In the genomic region with DNA sequence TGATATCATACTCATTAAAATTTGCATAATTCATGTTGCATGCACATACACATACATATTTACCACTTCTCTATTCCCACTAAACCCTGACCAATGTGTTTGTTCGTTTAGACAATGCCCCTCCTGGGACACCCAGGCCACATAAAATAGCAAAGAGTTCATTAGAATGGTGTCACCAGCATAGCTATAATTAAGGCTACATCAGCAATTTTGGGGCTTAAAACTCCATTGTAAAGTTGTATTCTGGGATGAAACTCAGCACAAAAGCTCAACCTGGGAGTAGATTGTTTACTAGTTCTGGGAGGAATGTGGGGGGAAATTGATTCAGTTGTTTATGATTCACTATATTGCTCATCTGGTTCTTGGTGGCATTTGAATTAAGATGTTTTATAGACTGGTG, we compare ENCODE assay signal across 36 cellular contexts.
DNase-seq lines count a peak whose midpoint lies in the region; ATAC-seq, FAIRE-seq and TF ChIP-seq lines count a peak whose summit lies in the region.
"Had no signal": no experiment of that assay in that cellular context is flagged by ENCODE, and none has a peak within 500 bp of the region (broad histone marks: within the 10 kb centered on the region; RNA-seq: fewer than 3 reads in every experiment).

No MANE protein-coding gene starts in this region.

- POLR2A ChIA-PET in HepG2 (lab: Yijun Ruan, JAX) (no interaction called here), A549 (lab: Yijun Ruan, JAX) (no interaction called here), IMR-90 (lab: Charles Lee; ENCODE audit: unreplicated experiment) (no interaction called here), K562 (lab: Yijun Ruan, JAX) (no interaction called here)

- WGBS in HepG2 (ENCODE audit: low lambda C conversion rate): 0% methylated on average over 1 of the region's 1 CpG
- WGBS in right lobe of liver (ENCODE audit: insufficient coverage, low coverage, low lambda C conversion rate, missing lambda C conversion rate): 21% methylated on average over 1 of the region's 1 CpG
- WGBS in A549 (ENCODE audit: missing lambda C conversion rate): 5% methylated on average over 1 of the region's 1 CpG
- no CpG with 5 or more reads among the region's 1 CpG for WGBS in IMR-90 (ENCODE audit: extremely low coverage in 2 of 2, insufficient read length in 1 of 2), 2 experiments
- WGBS in K562 (ENCODE audit: insufficient coverage, low coverage, missing lambda C conversion rate): 0% methylated on average over 1 of the region's 1 CpG
- no CpG with 5 or more reads among the region's 1 CpG for WGBS in H9 (ENCODE audit: extremely low coverage, insufficient read length, low lambda C conversion rate)
- WGBS in neuronal stem cell (ENCODE audit: extremely low coverage in 2 of 2, insufficient read length in 2 of 2, insufficient replicate concordance in 1 of 2), 2 donors: no CpG with 5 or more reads among the region's 1 CpG

- H3K79me2 ChIP-seq in HepG2 (ENCODE audit: insufficient read depth, low read length): no peaks in the 10 kb centered on the region
- no peaks in the 10 kb centered on the region for H3K79me2 ChIP-seq in K562 (ENCODE audit: control insufficient read depth, insufficient read depth, low read length)
- H3K79me2 ChIP-seq in H9 (ENCODE audit: insufficient read depth, low read length): no peaks in the 10 kb centered on the region

- no peak overlapping the region for H3K27ac Mint-ChIP-seq in H9
- H3K27ac Mint-ChIP-seq: B cell; CD14-positive monocyte; CD4-positive, alpha-beta memory T cell; CD4-positive, alpha-beta T cell; CD4-positive, CD25-positive, alpha-beta regulatory T cell; CD8-positive, alpha-beta memory T cell; CD8-positive, alpha-beta T cell had no signal

- H3K56ac ChIP-seq in IMR-90 (ENCODE audit: extremely low read depth, insufficient read depth, low read length): no peak overlapping the region
- no peak overlapping the region for H3K56ac ChIP-seq in H9 (ENCODE audit: insufficient read length, low read depth, low read length)

- no peak overlapping the region for H3K23ac ChIP-seq in IMR-90 (ENCODE audit: low read depth, low read length)
- no peak overlapping the region for H3K23ac ChIP-seq in H9 (ENCODE audit: insufficient read length, low read depth, low read length)
- H3K23ac ChIP-seq in neuronal stem cell (ENCODE audit: low read depth, low read length, poor library complexity): no peak overlapping the region

- H4K20me1 ChIP-seq in HepG2 (ENCODE audit: insufficient read depth, low read length): no peaks in the 10 kb centered on the region
- H4K20me1 ChIP-seq in IMR-90 (ENCODE audit: insufficient read depth, low read length): no peaks in the 10 kb centered on the region
- H4K20me1 ChIP-seq in K562 (replicated peaks; ENCODE audit: control insufficient read depth, insufficient read depth, low read length): no peaks in the 10 kb centered on the region
- no peaks in the 10 kb centered on the region for H4K20me1 ChIP-seq in H9 (ENCODE audit: control insufficient read depth, insufficient read depth, insufficient read length)
- H4K20me1 ChIP-seq: BLaER1; BLaER1 treated with 17β-estradiol and CSF1 and Interleukin-3, amounts not matched to agents 10 nM and 100 nM had no signal

- no peak overlapping the region for H4K5ac ChIP-seq in IMR-90 (ENCODE audit: low read depth, low read length)
- H4K5ac ChIP-seq in H9 (ENCODE audit: insufficient read length, low read depth, low read length): no peak overlapping the region

- in situ Hi-C loops in HepG2 (cut with HindIII; ENCODE audit: extremely low pct_ligation_motif_present, low pct_unique_long_range_greater_than_20kb) (no loop called here), IMR-90 (cut with MboI; ENCODE audit: low sequenced_read_pairs) (no loop called here), K562 (cut with MboI) (no loop called here)

- TF ChIP-seq CTCF in HepG2 (CRISPR knock-in tag; IDR thresholded peaks at IDR 0.05): no peak
- TF ChIP-seq CTCF in right lobe of liver (IDR thresholded peaks at IDR 0.05): no peak
- no peak for TF ChIP-seq CTCF in A549 (IDR thresholded peaks at IDR 0.05)
- no peak for TF ChIP-seq CTCF in IMR-90 (conservative IDR thresholded peaks at IDR 0.05; ENCODE audit: low read depth, low read length)
- TF ChIP-seq CTCF in K562 (IDR thresholded peaks at IDR 0.05 in 2 of 3, conservative IDR thresholded peaks at IDR 0.05 in 1 of 3; ENCODE audit: insufficient read depth in 2 of 3, low read depth in 1 of 3, low read length in 3 of 3): no peak
- TF ChIP-seq CTCF in H9 (conservative IDR thresholded peaks at IDR 0.05): no peak

- H3K36me3 ChIP-seq in HepG2 (replicated peaks in 1 of 2; ENCODE audit: control insufficient read depth in 1 of 2, insufficient read depth in 2 of 2, low read length in 2 of 2) (no peaks in the 10 kb centered on the region), right lobe of liver (no peaks in the 10 kb centered on the region), IMR-90 (ENCODE audit: control insufficient read depth, insufficient read depth, low read length) (no peaks in the 10 kb centered on the region), K562 (ENCODE audit: control insufficient read depth, insufficient read depth, low read length) (no peaks in the 10 kb centered on the region), neuronal stem cell (replicated peaks in 1 of 2; ENCODE audit: control insufficient read depth in 2 of 2, insufficient read depth in 2 of 2, low read length in 2 of 2) (no peaks in the 10 kb centered on the region)
- H3K36me3 ChIP-seq: BE2C; BLaER1; BLaER1 treated with 17β-estradiol and CSF1 and Interleukin-3, amounts not matched to agents 10 nM and 100 nM had no signal

- H3K4ac ChIP-seq in IMR-90 (ENCODE audit: low read depth, low read length) (no peak overlapping the region), H9 (ENCODE audit: low read depth, low read length) (no peak overlapping the region), neuronal stem cell (ENCODE audit: low read length) (no peak overlapping the region)

- H3K18ac ChIP-seq in IMR-90 (ENCODE audit: low read depth, low read length): no peak overlapping the region
- no peak overlapping the region for H3K18ac ChIP-seq in H9 (ENCODE audit: insufficient read length, low read depth, low read length)
- no peak overlapping the region for H3K18ac ChIP-seq in neuronal stem cell (ENCODE audit: low read length)

- no peak for TF ChIP-seq EP300 in HepG2 (IDR thresholded peaks at IDR 0.05; ENCODE audit: low read depth in 2 of 2, low read length in 2 of 2)
- TF ChIP-seq EP300 in HepG2 (CRISPR knock-in tag; IDR thresholded peaks at IDR 0.05; ENCODE audit: borderline replicate concordance): no peak
- no peak for TF ChIP-seq EP300 in A549 (IDR thresholded peaks at IDR 0.05)
- no peak for TF ChIP-seq EP300 in K562 (IDR thresholded peaks at IDR 0.05; ENCODE audit: low read length)

- DNase-seq in HepG2 (ENCODE audit: low spot score): no peak
- no peak for DNase-seq in right lobe of liver
- no peak for DNase-seq in A549 (ENCODE audit: low read depth in 1 of 2, low spot score in 1 of 2)
- DNase-seq in IMR-90: no peak
- DNase-seq in K562 (ENCODE audit: extremely low read depth in 1 of 4, low spot score in 3 of 4): no peak
- DNase-seq in H9: no peak
- no peak for DNase-seq in activated CD4-positive, alpha-beta T cell treated with anti-CD3 and anti-CD28 coated beads for 4 hours
- DNase-seq in neuronal stem cell (ENCODE audit: low spot score): no peak
- DNase-seq: 8988T; ACHN; AML-193; BE2C; C1 segment of cervical spinal cord; Caco-2; Calu3; CD4-positive, alpha-beta memory T cell; CD4-positive, alpha-beta T cell; CD4-positive, CD25-positive, alpha-beta regulatory T cell; CD8-positive, alpha-beta memory T cell; CD8-positive, alpha-beta T cell; COR-L47; DMS 273 treated with DMSO at 0.1 percent for 48 hours; DMS153; DMS53; DMS79; DMS79 treated with DMSO at 0.1 percent for 48 hours; DND-41; EL had no signal

- no peaks in the 10 kb centered on the region for H3K23me2 ChIP-seq in H9 (ENCODE audit: insufficient read length, low read depth, low read length, poor library complexity, severe bottlenecking)

- no peak overlapping the region for H3K4me3 Mint-ChIP-seq in H9
- H3K4me3 Mint-ChIP-seq: B cell; CD14-positive monocyte; CD4-positive, alpha-beta memory T cell; CD4-positive, alpha-beta T cell; CD4-positive, CD25-positive, alpha-beta regulatory T cell; CD8-positive, alpha-beta memory T cell; CD8-positive, alpha-beta T cell had no signal

- BruUV-seq in HepG2 (replicated peaks; lab: Mats Ljungman, UMichigan): no TSS peak
- no TSS peak for BruUV-seq in IMR-90 (replicated peaks; lab: Mats Ljungman, UMichigan)
- no TSS peak for BruUV-seq in K562 (replicated peaks; lab: Mats Ljungman, UMichigan)

- intact Hi-C loops in HepG2 (cut with micrococcal nuclease; ENCODE audit: unreplicated experiment) (no loop called here), right lobe of liver (cut with DNase I) (no loop called here), IMR-90 (cut with micrococcal nuclease) (no loop called here), K562 (cut with micrococcal nuclease) (no loop called here)

- H3K27ac ChIP-seq in HepG2 (ENCODE audit: extremely low read length, insufficient read depth, low read length) (no peak overlapping the region), right lobe of liver (no peak overlapping the region), A549 (no peak overlapping the region), IMR-90 (ENCODE audit: insufficient read depth, low read length) (no peak overlapping the region), K562 (ENCODE audit: extremely low read depth, low read depth, low read length) (no peak overlapping the region), H9 (ENCODE audit: insufficient read length, low read depth, low read length) (no peak overlapping the region), neuronal stem cell (replicated peaks; ENCODE audit: low read length) (no peak overlapping the region)
- H3K27ac ChIP-seq: 22Rv1; BLaER1; BLaER1 treated with 17β-estradiol and CSF1 and Interleukin-3, amounts not matched to agents 10 nM and 100 nM; C4-2B had no signal

- TF ChIP-seq POLR2A in HepG2 (IDR thresholded peaks at IDR 0.05; ENCODE audit: insufficient read depth in 1 of 2, low read depth in 2 of 2, low read length in 2 of 2) (no peak), right lobe of liver (IDR thresholded peaks at IDR 0.05) (no peak), A549 (IDR thresholded peaks at IDR 0.05; ENCODE audit: low read length) (no peak), IMR-90 (IDR thresholded peaks at IDR 0.05; ENCODE audit: low read depth, low read length) (no peak), K562 (conservative IDR thresholded peaks at IDR 0.05) (no peak)

- H2BK20ac ChIP-seq in IMR-90 (ENCODE audit: low read depth, low read length) (no peak overlapping the region), H9 (ENCODE audit: low read depth, low read length, poor library complexity, severe bottlenecking) (no peak overlapping the region)

- H2AFZ ChIP-seq in HepG2 (ENCODE audit: low read length) (no peak overlapping the region), IMR-90 (replicated peaks; ENCODE audit: low read length, poor library complexity) (no peak overlapping the region), K562 (ENCODE audit: low read depth, low read length) (no peak overlapping the region), H9 (ENCODE audit: low read length) (no peak overlapping the region), neuronal stem cell (ENCODE audit: low read length) (no peak overlapping the region)

- H3K9me3 Mint-ChIP-seq in H9: peaks cover 33% of the 10 kb centered on the region in 2 experiments

- no peak for FAIRE-seq in HepG2 (lab: Jason Lieb, UNC)
- FAIRE-seq in A549 (lab: Jason Lieb, UNC): no peak
- no peak for FAIRE-seq in K562 (lab: Jason Lieb, UNC)
- FAIRE-seq: A204.1, D721Med had no signal

- TF ChIP-seq RAD21 in HepG2 (CRISPR knock-in tag; IDR thresholded peaks at IDR 0.05): no peak
- TF ChIP-seq RAD21 in A549 (conservative IDR thresholded peaks at IDR 0.05 in 1 of 2, IDR thresholded peaks at IDR 0.05 in 1 of 2): no peak
- TF ChIP-seq RAD21 in IMR-90 (IDR thresholded peaks at IDR 0.05; ENCODE audit: low read length): no peak
- no peak for TF ChIP-seq RAD21 in K562 (CRISPR knock-in tag; conservative IDR thresholded peaks at IDR 0.05 in 1 of 2, IDR thresholded peaks at IDR 0.05 in 1 of 2)

- no peaks in the 10 kb centered on the region for H3K4me1 ChIP-seq in HepG2 (ENCODE audit: insufficient read depth, low read length)
- no peaks in the 10 kb centered on the region for H3K4me1 ChIP-seq in right lobe of liver
- H3K4me1 ChIP-seq in A549: no peaks in the 10 kb centered on the region
- H3K4me1 ChIP-seq in IMR-90 (ENCODE audit: control insufficient read depth, insufficient read depth, low read length): no peaks in the 10 kb centered on the region
- H3K4me1 ChIP-seq in K562 (replicated peaks in 1 of 2; ENCODE audit: control insufficient read depth in 2 of 2, insufficient read depth in 2 of 2, low read length in 2 of 2): no peaks in the 10 kb centered on the region
- no peaks in the 10 kb centered on the region for H3K4me1 ChIP-seq in H9 (ENCODE audit: insufficient read depth, low read length)
- H3K4me1 ChIP-seq in neuronal stem cell (ENCODE audit: control insufficient read depth in 2 of 2, insufficient read depth in 1 of 2, low read depth in 1 of 2, low read length in 2 of 2): no peaks in the 10 kb centered on the region
- H3K4me1 ChIP-seq: BE2C; BLaER1; BLaER1 treated with 17β-estradiol and CSF1 and Interleukin-3, amounts not matched to agents 10 nM and 100 nM; Caco-2 had no signal

- no peaks in the 10 kb centered on the region for H3K4me1 Mint-ChIP-seq in H9
- H3K4me1 Mint-ChIP-seq: B cell; CD14-positive monocyte; CD4-positive, CD25-positive, alpha-beta regulatory T cell; CD8-positive, alpha-beta memory T cell had no signal

- H3K9ac ChIP-seq in HepG2 (ENCODE audit: insufficient read depth, low read depth, low read length): no peak overlapping the region
- no peak overlapping the region for H3K9ac ChIP-seq in IMR-90 (ENCODE audit: low read depth, low read length)
- no peak overlapping the region for H3K9ac ChIP-seq in K562 (ENCODE audit: insufficient read depth in 1 of 2, low read depth in 2 of 2, low read length in 2 of 2)
- no peak overlapping the region for H3K9ac ChIP-seq in H9 (ENCODE audit: extremely low read depth, insufficient read length, low read length)
- no peak overlapping the region for H3K9ac ChIP-seq in neuronal stem cell (ENCODE audit: low read depth, low read length, poor library complexity)
- H3K9ac ChIP-seq: BLaER1; BLaER1 treated with 17β-estradiol and CSF1 and Interleukin-3, amounts not matched to agents 10 nM and 100 nM had no signal

- H3K4me3 ChIP-seq in HepG2 (replicated peaks in 1 of 3; ENCODE audit: insufficient read depth in 1 of 3, low read depth in 2 of 3, low read length in 3 of 3): no peak overlapping the region
- H3K4me3 ChIP-seq in right lobe of liver: no peak overlapping the region
- H3K4me3 ChIP-seq in A549: no peak overlapping the region
- H3K4me3 ChIP-seq in IMR-90 (ENCODE audit: insufficient read depth, low read depth, low read length): no peak overlapping the region
- no peak overlapping the region for H3K4me3 ChIP-seq in K562
- no peak overlapping the region for H3K4me3 ChIP-seq in neuronal stem cell (ENCODE audit: low read length in 2 of 2)
- H3K4me3 ChIP-seq: BLaER1; BLaER1 treated with 17β-estradiol and CSF1 and Interleukin-3, amounts not matched to agents 10 nM and 100 nM had no signal

- H3K9me3 ChIP-seq in HepG2 (ENCODE audit: low read length) (peaks cover 14% of the 10 kb centered on the region; the same call in 1 of the 2 replicates), right lobe of liver (peaks cover 0 to 4% (median 0%) of the 10 kb centered on the region in 4 donors), A549 (no peaks in the 10 kb centered on the region), IMR-90 (ENCODE audit: control insufficient read depth, insufficient read depth, low read length) (peaks cover 4% of the 10 kb centered on the region; the same call in 1 of the 2 replicates), K562 (replicated peaks; ENCODE audit: control insufficient read depth, insufficient read depth, low read depth, low read length) (no peaks in the 10 kb centered on the region), H9 (ENCODE audit: control insufficient read depth, low read depth, low read length) (peaks cover 8% of the 10 kb centered on the region), neuronal stem cell (replicated peaks in 1 of 2; ENCODE audit: control insufficient read depth in 2 of 2, insufficient read depth in 1 of 2, low read depth in 1 of 2, low read length in 2 of 2) (peaks cover 0 to 7% of the 10 kb centered on the region in 2 donors)
- H3K9me3 ChIP-seq: BE2C, Caco-2 had no signal

- H3K9me1 ChIP-seq in IMR-90 (ENCODE audit: insufficient read depth, low read length) (no peaks in the 10 kb centered on the region), K562 (ENCODE audit: control insufficient read depth, insufficient read depth, low read length) (no peaks in the 10 kb centered on the region)

- H2BK120ac ChIP-seq in IMR-90 (ENCODE audit: low read depth, low read length) (no peak overlapping the region), H9 (ENCODE audit: low read depth, low read length, poor library complexity, severe bottlenecking) (no peak overlapping the region), neuronal stem cell (ENCODE audit: low read depth, low read length) (no peak overlapping the region)

- H2BK12ac ChIP-seq in H9 (ENCODE audit: insufficient read length, low read depth, low read length): no peak overlapping the region
- H2BK12ac ChIP-seq in neuronal stem cell (ENCODE audit: low read length): no peak overlapping the region

- CTCF ChIA-PET in HepG2 (lab: Yijun Ruan, JAX; ENCODE audit: low intra/inter-chr PET ratio, low total read pairs) (no interaction called here), A549 (lab: Yijun Ruan, JAX) (interaction anchor here (1.2 kb wide), 1 partner anchor 7 kb away, joined by 3 read pairs; no protein-coding TSS in a partner anchor), IMR-90 (lab: Yijun Ruan, JAX) (no interaction called here), K562 (lab: Yijun Ruan, JAX; ENCODE audit: low intra/inter-chr PET ratio) (no interaction called here)

- dilution Hi-C loops in IMR-90 (cut with HindIII; ENCODE audit: low sequenced_read_pairs, unreplicated experiment): no loop called here

- H3K27me3 Mint-ChIP-seq in H9 (ENCODE audit: low read depth): no peaks in the 10 kb centered on the region; the same call in 1 of the 2 replicates
- H3K27me3 Mint-ChIP-seq: B cell; CD4-positive, alpha-beta memory T cell; CD4-positive, alpha-beta T cell; CD8-positive, alpha-beta memory T cell had no signal

- H2AK5ac ChIP-seq in IMR-90 (ENCODE audit: low read depth, low read length) (no peak overlapping the region), H9 (ENCODE audit: insufficient read length, low read length) (no peak overlapping the region), neuronal stem cell (ENCODE audit: low read depth, low read length) (no peak overlapping the region)

- H2AK9ac ChIP-seq in IMR-90 (replicated peaks; ENCODE audit: low read depth, low read length, poor library complexity): no peak overlapping the region

- no peak overlapping the region for H4K91ac ChIP-seq in IMR-90 (ENCODE audit: insufficient read depth, low read depth, low read length)
- no peak overlapping the region for H4K91ac ChIP-seq in H9 (ENCODE audit: insufficient read length, low read depth, low read length)
- no peak overlapping the region for H4K91ac ChIP-seq in neuronal stem cell (ENCODE audit: low read depth, low read length, poor library complexity)

- H4K8ac ChIP-seq in IMR-90 (ENCODE audit: low read depth in 2 of 2, low read length in 2 of 2) (no peak overlapping the region), H9 (replicated peaks; ENCODE audit: insufficient read length, low read depth, low read length) (no peak overlapping the region), neuronal stem cell (ENCODE audit: low read depth, low read length) (no peak overlapping the region)

- peaks cover 13 to 30% (median 21%) of the 10 kb centered on the region in 3 experiments for H3K36me3 Mint-ChIP-seq in H9 (ENCODE audit: insufficient read depth in 1 of 3, low read depth in 3 of 3)
- H3K36me3 Mint-ChIP-seq: CD14-positive monocyte had no signal

- H2BK5ac ChIP-seq in IMR-90 (ENCODE audit: low read depth, low read length, poor library complexity, severe bottlenecking) (no peak overlapping the region), H9 (ENCODE audit: insufficient read length, low read length) (no peak overlapping the region), neuronal stem cell (ENCODE audit: low read length) (no peak overlapping the region)

- H3K79me1 ChIP-seq in IMR-90 (ENCODE audit: low read depth in 1 of 2, low read length in 2 of 2): no peaks in the 10 kb centered on the region
- H3K79me1 ChIP-seq in H9 (ENCODE audit: insufficient read depth, low read depth, low read length, poor library complexity, severe bottlenecking): no peaks in the 10 kb centered on the region
- no peaks in the 10 kb centered on the region for H3K79me1 ChIP-seq in neuronal stem cell (ENCODE audit: low read depth, low read length)

- H3T11ph ChIP-seq in H9 (ENCODE audit: low read length): no peak overlapping the region

- no peak overlapping the region for H3K14ac ChIP-seq in IMR-90 (replicated peaks; ENCODE audit: low read depth, low read length)
- no peak overlapping the region for H3K14ac ChIP-seq in H9 (ENCODE audit: insufficient read depth, low read length)
- H3K14ac ChIP-seq in neuronal stem cell (ENCODE audit: low read length): no peak overlapping the region

- H2BK15ac ChIP-seq in IMR-90 (ENCODE audit: low read depth, low read length): no peak overlapping the region
- H2BK15ac ChIP-seq in H9 (ENCODE audit: low read depth, low read length): no peak overlapping the region
- H2BK15ac ChIP-seq in neuronal stem cell (ENCODE audit: low read length): no peak overlapping the region

- no peaks in the 10 kb centered on the region for H3K27me3 ChIP-seq in HepG2 (ENCODE audit: control insufficient read depth in 1 of 2, insufficient read depth in 2 of 2, low read length in 2 of 2)
- no peaks in the 10 kb centered on the region for H3K27me3 ChIP-seq in right lobe of liver
- no peaks in the 10 kb centered on the region for H3K27me3 ChIP-seq in IMR-90 (ENCODE audit: control insufficient read depth, insufficient read depth, low read length)
- no peaks in the 10 kb centered on the region for H3K27me3 ChIP-seq in K562 (ENCODE audit: control insufficient read depth in 2 of 2, insufficient read depth in 2 of 2, low read length in 2 of 2)
- H3K27me3 ChIP-seq in H9 (ENCODE audit: insufficient read depth, low read length): no peaks in the 10 kb centered on the region
- H3K27me3 ChIP-seq in neuronal stem cell (ENCODE audit: control insufficient read depth in 3 of 3, insufficient read depth in 3 of 3, low read depth in 1 of 3, low read length in 3 of 3): no peaks in the 10 kb centered on the region
- H3K27me3 ChIP-seq: BE2C; BLaER1; BLaER1 treated with 17β-estradiol and CSF1 and Interleukin-3, amounts not matched to agents 10 nM and 100 nM had no signal

- ATAC-seq in HepG2 (no peak), right lobe of liver (no peak), A549 (no peak), IMR-90 (ENCODE audit: low read depth) (no peak), K562 (no peak)
- ATAC-seq: CD8-positive, alpha-beta T cell had no signal

- H3K4me2 ChIP-seq in HepG2 (ENCODE audit: low read depth, low read length) (no peak overlapping the region), A549 (no peak overlapping the region), IMR-90 (ENCODE audit: low read depth, low read length) (no peak overlapping the region), K562 (ENCODE audit: insufficient read depth, low read length) (no peak overlapping the region), H9 (ENCODE audit: insufficient read depth, insufficient read length, low read length) (no peak overlapping the region), neuronal stem cell (ENCODE audit: insufficient read depth, low read length, poor library complexity, severe bottlenecking) (no peak overlapping the region)
- H3K4me2 ChIP-seq: BLaER1; BLaER1 treated with 17β-estradiol and CSF1 and Interleukin-3, amounts not matched to agents 10 nM and 100 nM had no signal
